In the genomic region with DNA sequence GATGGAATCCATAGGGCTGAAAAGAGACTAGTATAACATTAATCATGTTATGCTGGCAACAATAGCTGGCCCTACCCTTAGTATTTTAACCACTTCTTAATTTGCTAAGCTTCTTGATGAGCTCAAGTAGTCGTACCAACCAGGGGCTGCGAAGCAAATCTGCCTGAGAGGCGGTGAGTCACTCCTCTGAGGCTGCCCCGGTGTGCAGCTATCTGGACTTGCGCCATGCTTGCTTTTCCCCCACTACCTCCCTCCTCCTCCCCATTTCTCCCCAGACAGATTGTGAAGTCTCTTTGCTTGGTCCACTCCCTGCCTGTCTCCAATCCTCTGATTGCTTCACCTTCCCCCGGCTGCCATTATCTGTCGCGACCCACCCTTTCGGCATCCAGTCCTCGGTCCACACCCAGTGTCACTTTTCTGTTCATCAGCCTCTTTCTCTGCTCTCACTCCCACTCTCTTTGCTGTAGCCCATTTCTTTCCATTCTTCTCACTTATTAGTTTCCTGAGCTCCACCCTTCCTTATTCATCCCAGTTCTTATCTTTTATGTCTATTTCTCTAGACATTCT, we compare ENCODE assay signal across 14 cellular contexts. TPM values are rescaled to one million over a fixed set of nuclear protein-coding genes. Genes with fewer than 3 reads are reported as not detected.
DNase-seq lines count a peak whose midpoint lies in the region; FAIRE-seq and TF ChIP-seq lines count a peak whose summit lies in the region.
"Had no signal": no experiment of that assay in that cellular context is flagged by ENCODE, and none has a peak within 500 bp of the region (broad histone marks: within the 10 kb centered on the region; RNA-seq: fewer than 3 reads in every experiment).

No MANE protein-coding gene starts in this region.

- H3K9me3 Mint-ChIP-seq in Calu3 (ENCODE audit: low read depth, unreplicated experiment) (peaks cover 2% of the 10 kb centered on the region), nephron (peaks cover 8% of the 10 kb centered on the region), progenitor cell of endocrine pancreas (ENCODE audit: low read depth) (peaks cover 7% of the 10 kb centered on the region)

- DNase-seq in Calu3, result peak; percentile 23
- DNase-seq in NCI-H69 (lab: John Stamatoyannopoulos, UW), result peak; percentile 58
- peak; percentile 84 for DNase-seq in endothelial cell of umbilical vein (ENCODE audit: low read depth, low spot score)
- no peak for DNase-seq in hippocampal formation (lab: John Stamatoyannopoulos, UW)
- DNase-seq in NCI-H2081 treated with DMSO at 0.1 percent for 48 hours (lab: John Stamatoyannopoulos, UW), result no peak
- DNase-seq in progenitor cell of endocrine pancreas (ENCODE audit: low spot score, unreplicated experiment), result no peak
- DNase-seq in stimulated activated CD4-positive, alpha-beta T cell treated with anti-CD3 and anti-CD28 coated beads, Interleukin-4, amount 100 ng/mL, for 4 hours, result no peak
- DNase-seq: activated CD8-positive, alpha-beta T cell treated with anti-CD3 and anti-CD28 coated beads for 36 hours; amygdala; NCI-H345; stimulated activated CD8-positive, alpha-beta memory T cell treated with anti-CD3 and anti-CD28 coated beads, Interleukin-4, amount 100 ng/mL, for 48 hours had no signal

- peak overlapping the region; percentile 82 for H3K4me2 ChIP-seq in endothelial cell of umbilical vein (ENCODE audit: insufficient read depth, low read length)
- H3K4me2 ChIP-seq: smooth muscle cell had no signal

- no peaks in the 10 kb centered on the region for H3K79me2 ChIP-seq in endothelial cell of umbilical vein (ENCODE audit: control insufficient read depth, insufficient read depth, low read length)

- H3K4me3 Mint-ChIP-seq in Calu3 (ENCODE audit: low read depth, unreplicated experiment), result peak overlapping the region; percentile 22
- no peak overlapping the region for H3K4me3 Mint-ChIP-seq in nephron
- no peak overlapping the region for H3K4me3 Mint-ChIP-seq in progenitor cell of endocrine pancreas (ENCODE audit: low read depth)
- H3K4me3 Mint-ChIP-seq: activated CD8-positive, alpha-beta T cell treated with anti-CD3 and anti-CD28 coated beads for 36 hours had no signal

- intact Hi-C loops in Calu3 (cut with micrococcal nuclease; ENCODE audit: unreplicated experiment), result no loop called here
- intact Hi-C loops in endothelial cell of umbilical vein (cut with micrococcal nuclease), result loop anchor here (2.0 kb wide), 1 partner anchor 19 kb away; no protein-coding TSS in a partner anchor

- no peaks in the 10 kb centered on the region for H3K36me3 ChIP-seq in endothelial cell of umbilical vein (ENCODE audit: control insufficient read depth in 2 of 2, extremely low read depth in 1 of 2, insufficient read depth in 2 of 2, low read length in 2 of 2)

- POLR2A ChIA-PET in endothelial cell of umbilical vein (lab: Charles Lee), result no interaction called here

- H4K20me1 ChIP-seq in endothelial cell of umbilical vein (replicated peaks; ENCODE audit: control insufficient read depth, extremely low read depth, insufficient read depth, low read length), result no peaks in the 10 kb centered on the region

- peak overlapping the region; percentile 98 for H2AFZ ChIP-seq in endothelial cell of umbilical vein (ENCODE audit: low read depth, low read length)

- H3K9ac ChIP-seq in endothelial cell of umbilical vein (replicated peaks; ENCODE audit: extremely low read depth, insufficient read depth, low read length), result no peak overlapping the region

- H3K27me3 ChIP-seq in endothelial cell of umbilical vein (ENCODE audit: control insufficient read depth in 2 of 2, insufficient read depth in 2 of 2, low read length in 2 of 2), result no peaks in the 10 kb centered on the region

- CTCF ChIA-PET in Calu3 (lab: Charles Lee) (interaction anchor here (0.5 kb wide), 1 partner anchor 428 kb away, joined by 3 read pairs; no protein-coding TSS in a partner anchor), endothelial cell of umbilical vein (lab: Charles Lee) (interaction anchor here (0.8 to 2.6 kb wide), 10 partner anchors 9 to 427 kb away, joined by 3 to 14 read pairs (median 4); no protein-coding TSS in a partner anchor)

- BruUV-seq in Calu3 (replicated peaks; lab: Mats Ljungman, UMichigan) (no TSS peak), endothelial cell of umbilical vein (replicated peaks; lab: Mats Ljungman, UMichigan) (no TSS peak)

- TF ChIP-seq CTCF in Calu3 (IDR thresholded peaks at IDR 0.05; ENCODE audit: unreplicated experiment), result no peak
- TF ChIP-seq CTCF in endothelial cell of umbilical vein (IDR thresholded peaks at IDR 0.05; ENCODE audit: extremely low read depth in 1 of 2, insufficient read depth in 1 of 2, low read depth in 1 of 2, low read length in 2 of 2), result no peak
- no peak for TF ChIP-seq CTCF in nephron (IDR thresholded peaks at IDR 0.05; ENCODE audit: unreplicated experiment in 3 of 3)
- TF ChIP-seq CTCF in progenitor cell of endocrine pancreas (IDR thresholded peaks at IDR 0.05; ENCODE audit: unreplicated experiment), result no peak

- H3K9me3 ChIP-seq in endothelial cell of umbilical vein (replicated peaks; ENCODE audit: control insufficient read depth, insufficient read depth, low read length), result no peaks in the 10 kb centered on the region

- TF ChIP-seq POLR2A in endothelial cell of umbilical vein (IDR thresholded peaks at IDR 0.05; ENCODE audit: low read depth, low read length), result no peak

- H3K27ac Mint-ChIP-seq in Calu3 (ENCODE audit: unreplicated experiment) (no peak overlapping the region), nephron (peak overlapping the region in 2 of 3 experiments; percentile 55 to 84), progenitor cell of endocrine pancreas (no peak overlapping the region)
- H3K27ac Mint-ChIP-seq: activated CD8-positive, alpha-beta T cell treated with anti-CD3 and anti-CD28 coated beads for 36 hours had no signal

- H3K4me1 Mint-ChIP-seq in Calu3 (ENCODE audit: low read depth, unreplicated experiment) (peaks cover 11% of the 10 kb centered on the region), nephron (peaks cover 13% of the 10 kb centered on the region), progenitor cell of endocrine pancreas (ENCODE audit: low read depth) (no peaks in the 10 kb centered on the region)

- no peak overlapping the region for H3K27ac ChIP-seq in endothelial cell of umbilical vein (ENCODE audit: insufficient read depth, low read depth, low read length)

- peak; percentile 92 for FAIRE-seq in endothelial cell of umbilical vein (lab: Jason Lieb, UNC)
- FAIRE-seq: HepG2 had no signal

- H3K4me3 ChIP-seq in endothelial cell of umbilical vein (replicated peaks in 1 of 3; ENCODE audit: insufficient read depth in 1 of 3, low read depth in 1 of 3, low read length in 3 of 3), result peak overlapping the region in 2 of 3 experiments; percentile 22 to 40
- H3K4me3 ChIP-seq: smooth muscle cell had no signal

- dilution Hi-C loops in endothelial cell of umbilical vein (cut with MboI; ENCODE audit: extremely low pct_ligation_motif_present, low sequenced_read_pairs), result no loop called here

- H3K27me3 Mint-ChIP-seq in Calu3 (ENCODE audit: unreplicated experiment) (peaks cover 62% of the 10 kb centered on the region), nephron (ENCODE audit: low read depth) (no peaks in the 10 kb centered on the region), progenitor cell of endocrine pancreas (peaks cover 5% of the 10 kb centered on the region)

- peaks cover 10% of the 10 kb centered on the region for H3K4me1 ChIP-seq in endothelial cell of umbilical vein (ENCODE audit: control insufficient read depth, extremely low read depth, insufficient read depth, low read length)

- H3K36me3 Mint-ChIP-seq in Calu3 (ENCODE audit: insufficient read depth, unreplicated experiment) (no peaks in the 10 kb centered on the region), nephron (ENCODE audit: low read depth) (no peaks in the 10 kb centered on the region), progenitor cell of endocrine pancreas (ENCODE audit: insufficient read depth) (no peaks in the 10 kb centered on the region)

- H3K9me1 ChIP-seq in endothelial cell of umbilical vein (replicated peaks; ENCODE audit: control insufficient read depth, extremely low read depth, insufficient read depth, low read length), result no peaks in the 10 kb centered on the region

TF ChIP-seq in endothelial cell of umbilical vein, 7 proteins besides CTCF, POLR2A, EP300 and RAD21:
- TF ChIP-seq JUN (IDR thresholded peaks at IDR 0.05; ENCODE audit: borderline replicate concordance, insufficient read depth, insufficient read length, low read depth) (peak; percentile 36), MYC (IDR thresholded peaks at IDR 0.05; ENCODE audit: low read depth, low read length) (no peak), EZH2 (IDR thresholded peaks at IDR 0.05; ENCODE audit: borderline replicate concordance, low read depth, low read length, severe bottlenecking) (no peak), GATA2 (IDR thresholded peaks at IDR 0.05; ENCODE audit: insufficient read depth, insufficient read length, low read depth, low read length) (no peak), POLR2AphosphoS5 (IDR thresholded peaks at IDR 0.05; ENCODE audit: insufficient read depth, low read depth, low read length) (no peak), FOS (IDR thresholded peaks at IDR 0.05; ENCODE audit: borderline replicate concordance, insufficient read depth, low read length) (peak; percentile 64)
- TF ChIP-seq, protein P1, sequence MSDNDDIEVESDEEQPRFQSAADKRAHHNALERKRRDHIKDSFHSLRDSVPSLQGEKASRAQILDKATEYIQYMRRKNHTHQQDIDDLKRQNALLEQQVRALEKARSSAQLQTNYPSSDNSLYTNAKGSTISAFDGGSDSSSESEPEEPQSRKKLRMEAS (IDR thresholded peaks at IDR 0.05; ENCODE audit: insufficient read depth, insufficient read length), result no peak
TF ChIP-seq in endothelial cell of umbilical vein: peak in this region for 2.

RNA-seq across cellular contexts. Expression of a gene that starts 42.7 kb away (rescaled TPM):
- total RNA-seq in Calu3 (2022), result 94.6 and 116 TPM in 2 replicates
- total RNA-seq in endothelial cell of umbilical vein, result 127 and 135 TPM in 2 replicates
- 48.1 and 59.9 TPM in 2 replicates for polyA plus RNA-seq in endothelial cell of umbilical vein
- polyA plus RNA-seq in endothelial cell of umbilical vein (2011; cell fraction: cytosol; rRNA removed), result 56.7 and 58.5 TPM in 2 replicates
- polyA plus RNA-seq in endothelial cell of umbilical vein (2011; cell fraction: nucleus; rRNA removed), result 58.4 and 85.4 TPM in 2 replicates
- 62.6 and 85.4 TPM in 2 replicates for polyA plus RNA-seq in endothelial cell of umbilical vein (2012)
- polyA minus RNA-seq in endothelial cell of umbilical vein, result 7.7 and 10.1 TPM in 2 replicates
- 88.5 TPM for polyA minus RNA-seq in endothelial cell of umbilical vein (2011; cell fraction: cytosol; rRNA and poly(A)+ RNA removed)
- polyA minus RNA-seq in endothelial cell of umbilical vein (2011; cell fraction: nucleus; rRNA and poly(A)+ RNA removed), result 12.9 and 14.8 TPM in 2 replicates
- total RNA-seq in progenitor cell of endocrine pancreas, result 72.8 and 77.1 TPM in 2 replicates

Comparison
In these comparisons a context has a peak if more than half of its experiments do, and no peak if none do; other contexts are left out.
1. DNase-seq: peak in Calu3 (single experiment), NCI-H69 (single experiment) and endothelial cell of umbilical vein (single experiment); none in hippocampal formation (0 of 2), NCI-H2081 treated with DMSO at 0.1 percent for 48 hours (single experiment), progenitor cell of endocrine pancreas (single experiment) and stimulated activated CD4-positive, alpha-beta T cell treated with anti-CD3 and anti-CD28 coated beads, Interleukin-4, amount 100 ng/mL, for 4 hours (0 of 2).
2. H3K27ac Mint-ChIP-seq: peak in nephron (2 of 3); none in Calu3 (single experiment) and progenitor cell of endocrine pancreas (single experiment).